In the genomic region with DNA sequence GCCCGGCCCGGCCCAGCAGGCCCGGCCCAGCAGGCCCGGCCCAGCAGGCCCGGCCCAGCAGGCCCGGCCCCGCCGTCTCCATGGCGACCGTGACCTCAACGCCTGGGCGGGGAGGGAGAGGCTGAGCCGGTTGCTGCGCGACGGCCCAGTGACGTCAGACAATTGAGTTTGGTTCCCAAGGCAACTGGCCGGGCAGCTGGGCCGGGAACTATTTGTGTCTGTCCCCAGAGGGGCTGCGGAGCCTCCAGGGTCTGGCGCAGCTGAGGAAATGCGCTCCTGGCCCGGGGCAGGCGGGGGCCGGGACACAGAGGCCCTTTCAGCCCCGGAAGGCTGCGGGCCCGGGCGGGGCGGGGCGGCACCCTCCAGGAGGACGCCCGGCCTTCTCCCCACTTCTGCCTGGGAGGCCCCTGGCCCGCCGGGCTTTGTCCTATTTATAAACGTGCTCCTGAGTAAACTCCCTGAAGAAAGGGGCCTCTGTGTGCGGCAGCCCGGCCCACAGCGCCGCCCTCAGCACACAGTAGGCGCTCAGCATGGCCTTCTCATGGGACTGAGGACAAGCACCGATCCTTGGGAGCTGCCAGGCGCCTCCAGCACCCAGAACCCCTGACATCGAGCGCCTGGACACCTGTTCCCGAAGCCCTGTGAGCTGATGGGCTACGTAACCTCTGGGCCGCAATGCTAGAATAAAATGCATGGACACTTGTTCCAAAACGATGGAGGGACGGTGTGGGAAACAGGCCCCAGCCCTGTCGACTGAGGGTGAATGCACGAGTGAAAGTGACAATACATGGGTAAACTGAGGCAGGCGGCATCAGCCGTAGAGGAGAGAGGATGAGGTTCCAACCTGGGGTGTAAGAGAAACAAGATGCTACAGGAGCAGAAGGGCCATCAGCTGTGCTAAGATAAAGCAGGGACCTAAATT, we compare ENCODE assay signal across 8 cellular contexts. TPM values are rescaled to one million over a fixed set of nuclear protein-coding genes. Genes with fewer than 3 reads are reported as not detected.
DNase-seq lines count a peak whose midpoint lies in the region; ATAC-seq and TF ChIP-seq lines count a peak whose summit lies in the region.

No MANE protein-coding gene starts in this region.

- CTCF ChIA-PET in AG04449 (lab: Yijun Ruan, JAX) = interaction anchor here (1.0 to 15.4 kb wide), 8 partner anchors 9 to 110 kb away, joined by 3 to 414 read pairs (median 6); no protein-coding TSS in a partner anchor

- H3K4me3 ChIP-seq in AG04449 (ENCODE audit: low read depth, low read length) (peak overlapping the region; percentile 56), kidney epithelial cell (ENCODE audit: low read depth, low read length) (peak overlapping the region; percentile 50)

- no peaks in the 10 kb centered on the region for H3K27me3 ChIP-seq in kidney epithelial cell (ENCODE audit: control insufficient read depth, insufficient read depth, low read length)

- DNase-seq in AG04449 (ENCODE audit: low read depth, low spot score) (peak; percentile 65), NCI-H226 (peak; percentile 96), cerebellar cortex (ENCODE audit: low spot score) (peak; percentile 99), kidney epithelial cell (ENCODE audit: low read depth) (peak; percentile 86)
- peak; percentile 96 for DNase-seq in activated CD4-positive, CD25-positive, alpha-beta regulatory T cell treated with anti-CD3 and anti-CD28 coated beads, Interleukin-2, amount 50 U/mL, for 72 hours
- DNase-seq in stimulated activated CD4-positive, alpha-beta T cell treated with anti-CD3 and anti-CD28 coated beads, Interleukin-15, amount 100 ng/mL, for 1 hour (ENCODE audit: low read depth in 1 of 2, low spot score in 1 of 2) = peak; percentile 87

- ATAC-seq in GM18907 (IDR thresholded peaks at IDR 0.05; ENCODE audit: unreplicated experiment) (peak; percentile 87), HG03139 (IDR thresholded peaks at IDR 0.05; ENCODE audit: unreplicated experiment) (peak; percentile 78)

- TF ChIP-seq CTCF in AG04449 (IDR thresholded peaks at IDR 0.05; ENCODE audit: insufficient read depth, low read length, missing control alignments) (no peak), kidney epithelial cell (IDR thresholded peaks at IDR 0.05; ENCODE audit: insufficient read depth, low read length, poor library complexity, severe bottlenecking) (no peak)

- no peaks in the 10 kb centered on the region for H3K36me3 ChIP-seq in kidney epithelial cell (ENCODE audit: control insufficient read depth, insufficient read depth, low read length)

- POLR2A ChIA-PET in AG04449 (lab: Yijun Ruan, JAX) = interaction anchor here (0.6 to 1.0 kb wide), 4 partner anchors 9 to 103 kb away, joined by 3 read pairs; partner anchors contain the start of gene PTMA

RNA-seq across cellular contexts. Expression of gene TEX44, which starts 12.3 kb away (rescaled TPM):
- not detected in 2 replicates for total RNA-seq in kidney epithelial cell

Comparison
In these comparisons a context has a peak if more than half of its experiments do, and no peak if none do; other contexts are left out.
1. Peak in every context shown above with its lines: DNase-seq, ATAC-seq and H3K4me3 ChIP-seq.